Comparison of ENCODE assay signal across 9 cellular contexts in genomic region chr9:100714372-100715099, GRCh38.
DNase-seq lines count a peak whose midpoint lies in the region; ATAC-seq, FAIRE-seq and TF ChIP-seq lines count a peak whose summit lies in the region.
"Had no signal": no experiment of that assay in that cellular context is flagged by ENCODE, and none has a peak within 500 bp of the region (broad histone marks: within the 10 kb centered on the region; RNA-seq: fewer than 3 reads in every experiment).

No MANE protein-coding gene starts in this region.

- peak; percentile 39 for DNase-seq in D721Med (ENCODE audit: insufficient read length, low spot score)
- peak; percentile 61 for DNase-seq in HuH-7 (ENCODE audit: low spot score)
- no peak for DNase-seq in GM12878 (ENCODE audit: low read depth, low spot score)
- peak; percentile 39 for DNase-seq in iPS DF 6.9 (ENCODE audit: low read depth, low spot score)
- DNase-seq in stimulated activated CD4-positive, alpha-beta T cell treated with anti-CD3 and anti-CD28 coated beads, Interleukin-1b, Interleukin-23, amount 100 ng/mL, for 4 hours (ENCODE audit: low read depth in 2 of 2): peak; percentile 2 to 16
- no peak for DNase-seq in activated gamma-delta T cell treated with Interleukin-2 at 50 U/mL for 16 hours
- DNase-seq: stimulated activated naive B cell treated with anti-CD40 and anti-IgM and Interleukin-4, amounts not matched to agents 10 μg/mL and 1 μg/mL and 100 μg/mL, for 72 hours had no signal

- ATAC-seq in GM19455 (IDR thresholded peaks at IDR 0.05; ENCODE audit: unreplicated experiment): peak; percentile 85
- ATAC-seq in GM12878: peak; percentile 84

- H3K27ac ChIP-seq in OCI-LY3 (ENCODE audit: low read length): no peak overlapping the region
- no peak overlapping the region for H3K27ac ChIP-seq in GM12878 (ENCODE audit: control insufficient read depth, insufficient read depth)
- no peak overlapping the region for H3K27ac ChIP-seq in iPS DF 6.9 (ENCODE audit: low read length)

- CTCF ChIA-PET in GM12878 (lab: Yijun Ruan, JAX): interaction anchor here (0.6 to 6.0 kb wide), 14 partner anchors 12 to 597 kb away, joined by 3 to 45 read pairs (median 4); no protein-coding TSS in a partner anchor

- POLR2A ChIA-PET in GM12878 (lab: Charles Lee): no interaction called here

- no peak for TF ChIP-seq POLR2A in GM12878 (IDR thresholded peaks at IDR 0.05; ENCODE audit: low read depth, low read length)

- BruUV-seq in GM12878 (replicated peaks; lab: Mats Ljungman, UMichigan): no TSS peak

- TF ChIP-seq CTCF in D721Med (IDR thresholded peaks at IDR 0.05; ENCODE audit: insufficient read depth, missing control alignments) (peak; percentile 89), OCI-LY3 (IDR thresholded peaks at IDR 0.05; ENCODE audit: low read depth, low read length) (peak; percentile 87), GM12878 (IDR thresholded peaks at IDR 0.05 in 2 of 3, conservative IDR thresholded peaks at IDR 0.05 in 1 of 3; ENCODE audit: control insufficient read depth in 2 of 3, extremely low read depth in 1 of 3, insufficient read depth in 1 of 3, low read depth in 3 of 3, low read length in 3 of 3) (peak; percentile 78 to 84 (median 81))

- WGBS in GM12878 (ENCODE audit: insufficient coverage, insufficient replicate concordance, low lambda C conversion rate, missing lambda C conversion rate): 30% methylated on average over 11 of the region's 11 CpGs
- WGBS in iPS DF 6.9 (ENCODE audit: insufficient coverage, insufficient read length): no CpG with 5 or more reads among the region's 11 CpGs

- H3K27me3 ChIP-seq in OCI-LY3 (ENCODE audit: low read depth, low read length) (no peaks in the 10 kb centered on the region), GM12878 (replicated peaks in 1 of 2; ENCODE audit: control insufficient read depth in 2 of 2, insufficient read depth in 2 of 2, low read length in 1 of 2) (no peaks in the 10 kb centered on the region), iPS DF 6.9 (ENCODE audit: control insufficient read depth, insufficient read depth, low read length) (no peaks in the 10 kb centered on the region)

- H3K36me3 ChIP-seq in OCI-LY3 (replicated peaks; ENCODE audit: low read depth, low read length) (no peaks in the 10 kb centered on the region), GM12878 (ENCODE audit: control insufficient read depth in 2 of 2, insufficient read depth in 2 of 2, low read length in 1 of 2) (no peaks in the 10 kb centered on the region), iPS DF 6.9 (ENCODE audit: control insufficient read depth, insufficient read depth, low read length) (no peaks in the 10 kb centered on the region)

- H2AFZ ChIP-seq in OCI-LY3 (ENCODE audit: low read depth, low read length) (no peak overlapping the region), GM12878 (ENCODE audit: control insufficient read depth, low read depth, low read length) (no peak overlapping the region)

- no peak overlapping the region for H3K9ac ChIP-seq in OCI-LY3 (ENCODE audit: low read length)
- no peak overlapping the region for H3K9ac ChIP-seq in GM12878 (ENCODE audit: control insufficient read depth, insufficient read depth, low read length)

- FAIRE-seq in D721Med (lab: Jason Lieb, UNC) (peak; percentile 83), GM12878 (lab: Jason Lieb, UNC) (peak; percentile 65)

- H3K4me3 ChIP-seq in OCI-LY3 (ENCODE audit: low read length) (no peak overlapping the region), GM12878 (no peak overlapping the region), iPS DF 6.9 (ENCODE audit: low read length) (no peak overlapping the region)

- no peak for TF ChIP-seq EP300 in GM12878 (IDR thresholded peaks at IDR 0.05; ENCODE audit: borderline replicate concordance in 1 of 2, control insufficient read depth in 1 of 2, low read depth in 2 of 2, low read length in 2 of 2)

- H3K4me2 ChIP-seq in OCI-LY3 (ENCODE audit: low read length) (no peak overlapping the region), GM12878 (ENCODE audit: control insufficient read depth, insufficient read depth) (no peak overlapping the region)

- RAD21 ChIA-PET in GM12878 (lab: Charles Lee; ENCODE audit: unreplicated experiment): interaction anchor here (1.1 to 2.0 kb wide), 2 partner anchors 12 to 597 kb away, joined by 3 to 15 read pairs; no protein-coding TSS in a partner anchor

- intact Hi-C loops in GM12878 (cut with micrococcal nuclease; ENCODE audit: unreplicated experiment): loop anchor here (1.0 to 5.0 kb wide), 3 partner anchors 403 to 816 kb away; no protein-coding TSS in a partner anchor

- H4K20me1 ChIP-seq in OCI-LY3 (ENCODE audit: insufficient read depth, low read length) (no peaks in the 10 kb centered on the region), GM12878 (ENCODE audit: control insufficient read depth, insufficient read depth) (no peaks in the 10 kb centered on the region)

- SMC1A ChIA-PET in GM12878 (lab: Charles Lee; ENCODE audit: uncharacterized antibody, unreplicated experiment): interaction anchor here (2.1 to 2.7 kb wide), 3 partner anchors 113 to 597 kb away, joined by 10 to 18 read pairs (median 14); no protein-coding TSS in a partner anchor

- H3K9me3 ChIP-seq in OCI-LY3 (ENCODE audit: insufficient read depth, low read length) (no peaks in the 10 kb centered on the region), GM12878 (replicated peaks; ENCODE audit: control insufficient read depth, insufficient read depth, low read length) (no peaks in the 10 kb centered on the region), iPS DF 6.9 (ENCODE audit: control insufficient read depth, insufficient read depth, low read length) (no peaks in the 10 kb centered on the region)

- peak; percentile 71 for TF ChIP-seq RAD21 in GM12878 (IDR thresholded peaks at IDR 0.05; ENCODE audit: insufficient read depth, low read depth, low read length)

- H3K79me2 ChIP-seq in OCI-LY3 (ENCODE audit: low read length) (no peaks in the 10 kb centered on the region), GM12878 (ENCODE audit: control insufficient read depth, insufficient read depth, low read length) (no peaks in the 10 kb centered on the region)

- H3K4me1 ChIP-seq in OCI-LY3 (ENCODE audit: low read length): no peaks in the 10 kb centered on the region
- H3K4me1 ChIP-seq in GM12878 (ENCODE audit: control insufficient read depth, insufficient read depth, low read length): no peaks in the 10 kb centered on the region
- H3K4me1 ChIP-seq in iPS DF 6.9 (ENCODE audit: control insufficient read depth, insufficient read depth, low read length): no peaks in the 10 kb centered on the region

- in situ Hi-C loops in GM12878 (cut with MboI): loop anchor here (5.0 kb wide), 1 partner anchor 593 kb away; no protein-coding TSS in a partner anchor

TF ChIP-seq in GM12878, 131 proteins besides CTCF, POLR2A, EP300 and RAD21:
- TF ChIP-seq NKRF (conservative IDR thresholded peaks at IDR 0.05) (no peak), TARDBP (IDR thresholded peaks at IDR 0.05; ENCODE audit: borderline replicate concordance) (no peak), SMC3 (IDR thresholded peaks at IDR 0.05; ENCODE audit: borderline replicate concordance, low read length) (peak; percentile 62; the same call in 1 of the 2 replicates), RFX5 (IDR thresholded peaks at IDR 0.05; ENCODE audit: low read depth, low read length) (no peak), NFYA (IDR thresholded peaks at IDR 0.05; ENCODE audit: borderline replicate concordance, low read depth, low read length) (no peak), ATF2 (IDR thresholded peaks at IDR 0.05; ENCODE audit: low read length) (no peak)

Comparison
In these comparisons a context has a peak if more than half of its experiments do, and no peak if none do; other contexts are left out.
1. DNase-seq: peak in D721Med (single experiment), HuH-7 (single experiment), iPS DF 6.9 (single experiment) and stimulated activated CD4-positive, alpha-beta T cell treated with anti-CD3 and anti-CD28 coated beads, Interleukin-1b, Interleukin-23, amount 100 ng/mL, for 4 hours (2 of 2); none in GM12878 (single experiment) and activated gamma-delta T cell treated with Interleukin-2 at 50 U/mL for 16 hours (single experiment).
2. Peak in every context shown above with its lines, with median percentiles within 50 percentile points of each other: CTCF ChIP-seq.